Comparison of ENCODE assay signal across 8 cellular contexts in the genomic region with DNA sequence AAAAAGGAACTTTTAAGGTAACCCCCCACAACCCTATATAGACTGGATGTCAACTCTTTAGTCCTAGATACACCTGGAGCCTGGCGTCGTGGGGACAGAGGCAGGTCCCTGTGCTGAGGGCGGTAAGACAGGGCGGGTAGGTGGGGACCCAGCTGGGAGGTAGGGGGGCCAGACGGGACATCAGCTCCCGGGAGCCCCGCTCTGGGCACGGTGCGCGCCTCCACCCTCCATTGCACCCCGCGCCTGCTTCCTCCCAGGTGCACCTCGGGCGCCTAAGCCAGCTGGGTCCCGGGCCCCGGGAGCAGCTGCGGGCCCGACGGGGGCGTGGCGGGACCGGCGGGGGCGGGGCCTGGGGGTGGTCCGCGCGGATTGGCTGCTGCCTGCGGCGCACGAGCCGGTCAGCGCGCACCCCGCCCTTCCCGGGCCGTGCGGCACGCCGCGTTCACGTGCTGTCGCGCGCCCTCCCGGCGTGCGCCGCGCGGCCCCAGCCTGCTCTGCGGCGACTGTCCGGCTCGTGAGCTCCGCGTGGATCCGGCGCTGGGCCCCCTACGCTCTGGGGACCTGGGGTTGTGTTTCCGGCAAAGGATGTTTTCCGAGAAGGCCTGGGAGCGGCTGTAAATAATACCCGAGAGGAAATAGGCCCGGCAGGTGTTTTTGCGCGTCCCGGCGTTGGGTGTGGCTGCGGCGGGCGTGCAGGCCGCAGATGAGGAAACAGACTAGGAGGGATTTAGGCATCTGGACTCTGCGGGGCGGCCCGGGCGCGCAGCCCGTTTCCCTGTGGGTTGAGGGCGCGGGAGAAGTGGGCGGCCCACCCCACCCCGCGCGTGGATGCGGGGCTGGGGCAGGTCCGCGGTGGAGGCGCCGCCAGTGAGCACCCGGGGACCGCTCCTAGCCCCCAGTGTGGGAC. TPM values are rescaled to one million over a fixed set of nuclear protein-coding genes. Genes with fewer than 3 reads are reported as not detected.
DNase-seq lines count a peak whose midpoint lies in the region; ATAC-seq and TF ChIP-seq lines count a peak whose summit lies in the region.

No MANE protein-coding gene starts in this region.

- H3K4me1 ChIP-seq in gastroesophageal sphincter = peaks cover 2 to 63% (median 12%) of the 10 kb centered on the region in 3 donors

- H3K36me3 ChIP-seq in gastroesophageal sphincter = peaks cover 0 to 9% of the 10 kb centered on the region in 2 donors

- H3K27ac ChIP-seq in gastroesophageal sphincter (peak overlapping the region; percentile 90 to 96 (median 93)), temporal lobe (ENCODE audit: low read depth, low read length) (peak overlapping the region; percentile 79)

- H3K27me3 ChIP-seq in gastroesophageal sphincter = no peaks in the 10 kb centered on the region

- no CpG with 5 or more reads among the region's 91 CpGs for WGBS in gastroesophageal sphincter (ENCODE audit: low coverage in 1 of 2), 2 donors

- peak overlapping the region; percentile 69 to 84 for H3K4me3 ChIP-seq in gastroesophageal sphincter

- DNase-seq in DMS79 treated with DMSO at 0.1 percent for 48 hours (lab: John Stamatoyannopoulos, UW) = peak; percentile 35
- DNase-seq in KG1 (lab: John Stamatoyannopoulos, UW) = peak; percentile 91
- peak; percentile 76 for DNase-seq in SIG-M5 treated with dmso at 0.1 percent for 504 hours (lab: John Stamatoyannopoulos, UW; ENCODE audit: unreplicated experiment)
- DNase-seq in activated naive CD4-positive, alpha-beta T cell (lab: John Stamatoyannopoulos, UW) = peak; percentile 77 to 95 (median 84)
- DNase-seq in omental fat pad (ENCODE audit: low spot score) = peak; percentile 64

- peak in 1 of 4 experiments; percentile 34 for TF ChIP-seq CTCF in gastroesophageal sphincter (IDR thresholded peaks at IDR 0.05)
- no peak for TF ChIP-seq CTCF in omental fat pad (IDR thresholded peaks at IDR 0.05)

- no peak for TF ChIP-seq EP300 in gastroesophageal sphincter (IDR thresholded peaks at IDR 0.05)

- H3K9me3 ChIP-seq in gastroesophageal sphincter = no peaks in the 10 kb centered on the region

- peak; percentile 76 to 79 for TF ChIP-seq POLR2A in gastroesophageal sphincter (IDR thresholded peaks at IDR 0.05)

- ATAC-seq in GM21619 (IDR thresholded peaks at IDR 0.05; ENCODE audit: unreplicated experiment) (peak; percentile 92), gastroesophageal sphincter (peak; percentile 98), omental fat pad (ENCODE audit: low FRiP score) (peak; percentile 99)

RNA-seq across cellular contexts. Expression of gene PFKFB3, which starts 39.1 kb away (rescaled TPM):
- total RNA-seq in gastroesophageal sphincter (10 to 100 TPM; 29.6 to 78.3 (median 38.4) TPM), omental fat pad (1,000 to 10,000 TPM in 1 of 4 donors, 100 to 1,000 TPM in 3; 213 to 1,086 (median 354) TPM), temporal lobe (20.9 TPM)

Comparison
In these comparisons a context has a peak if more than half of its experiments do, and no peak if none do; other contexts are left out.
1. Peak in every context shown above with its lines: DNase-seq, ATAC-seq, H3K4me3 ChIP-seq and H3K27ac ChIP-seq.
2. DNase-seq: peak in every context shown above with its lines; median percentile 91 in KG1; 84 in activated naive CD4-positive, alpha-beta T cell; 76 in SIG-M5 treated with dmso at 0.1 percent for 504 hours; 64 in omental fat pad; 35 in DMS79 treated with DMSO at 0.1 percent for 48 hours.